Comparison of ENCODE assay signal across 30 cellular contexts in genomic region chr2:220191737-220192136, GRCh38.
"Had no signal": no experiment of that assay in that cellular context is flagged by ENCODE, and none has a peak within 500 bp of the region (broad histone marks: within the 10 kb centered on the region; RNA-seq: fewer than 3 reads in every experiment).

No MANE protein-coding gene starts in this region.

- H3K27me3 ChIP-seq: neural progenitor cell, ovary, spleen, suprapubic skin, testis, tibial artery, transverse colon, uterus had no signal

- H3K4me3 ChIP-seq: neural progenitor cell, ovary, psoas muscle, skin epidermis, smooth muscle cell, spleen, suprapubic skin, testis, tibial artery, transverse colon, uterus had no signal

- ATAC-seq: psoas muscle; right cardiac atrium; sciatic nerve; stimulated activated naive CD8-positive, alpha-beta T cell treated with anti-CD3 and anti-CD28 coated beads, Interleukin-15, amount 100 ng/mL, for 72 hours; stimulated activated naive CD8-positive, alpha-beta T cell treated with anti-CD3 and anti-CD28 coated beads, Interleukin-15, Interleukin-2, amounts not matched to agents 100 U/mL and 50 U/mL, for 24 hours had no signal

- H3K36me3 ChIP-seq: neural progenitor cell, ovary, spleen, suprapubic skin, tibial artery, transverse colon, uterus had no signal

- DNase-seq: naive B cell; occipital lobe; ovary; posterior cingulate gyrus; psoas muscle; right cardiac atrium; spleen; stimulated activated CD4-positive, alpha-beta T cell treated with anti-CD3 and anti-CD28 coated beads, Interleukin-12 subunit alpha, Interleukin-12 subunit beta, amount 100 ng/mL, for 4 hours; stimulated activated CD4-positive, alpha-beta T cell treated with anti-CD3 and anti-CD28 coated beads, Interleukin-1b, Interleukin-23, amount 100 ng/mL, for 48 hours; stimulated activated CD4-positive, alpha-beta T cell treated with anti-CD3 and anti-CD28 coated beads, Interleukin-4, amount 100 ng/mL, for 1 hour; stimulated activated CD4-positive, alpha-beta T cell treated with anti-CD3 and anti-CD28 coated beads, Interleukin-4, amount 100 ng/mL, for 4 hours; stimulated activated CD8-positive, alpha-beta memory T cell treated with anti-CD3 and anti-CD28 coated beads, Interleukin-4, amount 100 ng/mL, for 48 hours; stimulated activated naive CD4-positive, alpha-beta T cell; stimulated activated naive CD8-positive, alpha-beta T cell treated with anti-CD3 and anti-CD28 coated beads, Interleukin-15, amount 100 ng/mL, for 72 hours; stimulated activated naive CD8-positive, alpha-beta T cell treated with anti-CD3 and anti-CD28 coated beads, Interleukin-15, Interleukin-2, amounts not matched to agents 100 U/mL and 50 U/mL, for 24 hours; substantia nigra; testis; tibial artery; transverse colon; uterus had no signal

- H3K9me3 ChIP-seq: ovary, psoas muscle, testis, tibial artery, transverse colon, uterus had no signal

- H3K27ac Mint-ChIP-seq: naive B cell; nephron; neural progenitor cell; progenitor cell of endocrine pancreas; stimulated activated memory B cell treated with anti-CD40 and anti-IgM and Interleukin-4, amounts not matched to agents 10 μg/mL and 1 μg/mL and 100 μg/mL, for 72 hours; stimulated activated naive CD8-positive, alpha-beta T cell treated with anti-CD3 and anti-CD28 coated beads, Interleukin-15, amount 100 ng/mL, for 72 hours; type B pancreatic cell had no signal

- H3K9ac ChIP-seq: neural progenitor cell, parathyroid adenoma had no signal

- H3K4me3 Mint-ChIP-seq: naive B cell; nephron; neural progenitor cell; stimulated activated memory B cell treated with anti-CD40 and anti-IgM and Interleukin-4, amounts not matched to agents 10 μg/mL and 1 μg/mL and 100 μg/mL, for 72 hours; stimulated activated naive CD8-positive, alpha-beta T cell treated with anti-CD3 and anti-CD28 coated beads, Interleukin-15, amount 100 ng/mL, for 72 hours; type B pancreatic cell had no signal

- H2AFZ ChIP-seq: neural progenitor cell, parathyroid adenoma had no signal

- H3K27me3 Mint-ChIP-seq: naive B cell; progenitor cell of endocrine pancreas; stimulated activated memory B cell treated with anti-CD40 and anti-IgM and Interleukin-4, amounts not matched to agents 10 μg/mL and 1 μg/mL and 100 μg/mL, for 72 hours; stimulated activated naive CD8-positive, alpha-beta T cell treated with anti-CD3 and anti-CD28 coated beads, Interleukin-15, amount 100 ng/mL, for 72 hours; type B pancreatic cell had no signal

- H3K4me2 ChIP-seq: neural progenitor cell, smooth muscle cell had no signal

- H3K27ac ChIP-seq: neural progenitor cell, ovary, parathyroid adenoma, psoas muscle, skin epidermis, spleen, suprapubic skin, testis, tibial artery, transverse colon, uterus had no signal

- H3K4me1 Mint-ChIP-seq: naive B cell; nephron; neural progenitor cell; stimulated activated memory B cell treated with anti-CD40 and anti-IgM and Interleukin-4, amounts not matched to agents 10 μg/mL and 1 μg/mL and 100 μg/mL, for 72 hours; stimulated activated naive CD8-positive, alpha-beta T cell treated with anti-CD3 and anti-CD28 coated beads, Interleukin-15, amount 100 ng/mL, for 72 hours had no signal

- H3K4me1 ChIP-seq: neural progenitor cell, parathyroid adenoma, psoas muscle, spleen, testis, tibial artery, transverse colon, uterus had no signal

- H3K36me3 Mint-ChIP-seq: naive B cell; stimulated activated memory B cell treated with anti-CD40 and anti-IgM and Interleukin-4, amounts not matched to agents 10 μg/mL and 1 μg/mL and 100 μg/mL, for 72 hours; type B pancreatic cell had no signal
